Comparison of ENCODE assay signal across 8 cellular contexts in the genomic region with DNA sequence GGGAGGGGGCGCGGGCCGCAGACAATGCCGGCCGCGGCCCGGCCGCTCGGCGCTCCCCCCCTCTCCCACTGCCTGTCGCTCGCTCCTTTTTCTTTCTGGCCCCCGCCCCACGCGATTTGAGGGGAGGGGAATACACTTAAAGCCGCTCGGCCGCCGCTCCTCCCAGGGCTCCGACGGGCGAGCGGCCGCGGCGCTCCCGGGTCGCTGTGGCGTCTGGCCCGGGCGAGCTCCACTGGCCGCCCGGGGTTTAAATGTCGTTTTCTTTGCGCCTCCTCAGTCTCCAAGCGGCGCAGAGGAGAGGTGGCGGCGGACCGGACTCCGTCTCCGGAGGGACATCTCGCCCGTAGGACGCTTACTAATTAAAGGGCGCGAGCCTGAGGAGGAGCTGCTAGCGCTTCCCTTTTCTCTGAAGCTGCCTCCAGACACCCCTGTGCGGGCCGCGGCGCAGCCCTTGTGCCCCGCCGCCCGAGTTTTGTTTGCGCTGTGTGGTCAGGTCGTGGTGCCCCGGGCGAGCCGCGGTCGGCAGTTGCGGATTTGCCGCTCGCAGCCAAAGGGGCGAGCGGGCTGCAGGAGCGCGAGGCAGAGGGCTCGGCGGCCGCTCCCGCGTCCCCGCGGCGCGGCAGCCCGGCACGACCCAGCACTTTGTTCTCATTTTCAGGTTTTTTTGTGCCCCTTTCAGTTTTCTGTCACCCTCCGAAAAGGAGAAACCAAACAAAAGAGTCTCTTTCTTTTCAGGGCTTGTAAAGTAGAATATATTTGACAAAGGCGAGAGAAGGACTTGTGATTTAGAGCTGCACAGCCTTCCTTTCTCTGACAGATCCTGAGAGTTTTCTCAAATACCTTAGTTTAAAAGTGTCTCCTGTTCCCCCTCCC. TPM values are rescaled to one million over a fixed set of nuclear protein-coding genes. Genes with fewer than 3 reads are reported as not detected.
DNase-seq lines count a peak whose midpoint lies in the region; ATAC-seq and TF ChIP-seq lines count a peak whose summit lies in the region.

No MANE protein-coding gene starts in this region.

- H3K4me3 ChIP-seq in GM08714 (ENCODE audit: low read length) (peak overlapping the region; percentile 95), NB4 (ENCODE audit: low read depth, low read length) (peak overlapping the region; percentile 57), esophagus squamous epithelium (peak overlapping the region; percentile 94 to 99 (median 98)), uterus (peak overlapping the region; percentile 65 to 97)

- H3K27ac ChIP-seq in esophagus squamous epithelium (peak overlapping the region; percentile 94 to 98 (median 97)), uterus (peak overlapping the region; percentile 80 to 90)

- intact Hi-C loops in esophagus squamous epithelium (cut with DNase I) (loop anchor here (5.0 to 10.0 kb wide), 2 partner anchors 81 to 171 kb away; a partner anchor contains a TSS), uterus (cut with DNase I; ENCODE audit: low total_unique reads) (no loop called here)

- no peaks in the 10 kb centered on the region for H3K9me3 Mint-ChIP-seq in naive B cell

- peaks cover 0 to 3% (median 0%) of the 10 kb centered on the region in 3 donors for H3K27me3 Mint-ChIP-seq in naive B cell

- peaks cover 5 to 11% of the 10 kb centered on the region in 2 donors for H3K36me3 Mint-ChIP-seq in naive B cell

- H3K27me3 ChIP-seq in esophagus squamous epithelium (no peaks in the 10 kb centered on the region), uterus (no peaks in the 10 kb centered on the region)

- peak overlapping the region; percentile 81 to 94 (median 88) for H3K27ac Mint-ChIP-seq in naive B cell

- TF ChIP-seq POLR2A in NB4 (IDR thresholded peaks at IDR 0.05; ENCODE audit: extremely low read depth, insufficient read length): no peak
- TF ChIP-seq POLR2A in esophagus squamous epithelium (IDR thresholded peaks at IDR 0.05): no peak
- no peak for TF ChIP-seq POLR2A in uterus (IDR thresholded peaks at IDR 0.05)

- ATAC-seq in naive B cell (ENCODE audit: low read depth in 2 of 2): peak in 1 of 2 donors; percentile 6

- DNase-seq in NB4 (ENCODE audit: low read depth) (peak; percentile 82), esophagus squamous epithelium (lab: John Stamatoyannopoulos, UW) (no peak), naive B cell (peak; percentile 53), uterus (peak; percentile 30 to 37), NCI-H1048 (lab: John Stamatoyannopoulos, UW) (no peak), NCI-H187 (lab: John Stamatoyannopoulos, UW) (no peak)
- DNase-seq in activated CD8-positive, alpha-beta memory T cell treated with anti-CD3 and anti-CD28 coated beads, Interleukin-2, amount 50 U/mL, for 48 hours: peak; percentile 63

- H3K9me3 ChIP-seq in esophagus squamous epithelium: no peaks in the 10 kb centered on the region
- no peaks in the 10 kb centered on the region for H3K9me3 ChIP-seq in uterus

- peak overlapping the region; percentile 84 to 95 (median 93) for H3K4me3 Mint-ChIP-seq in naive B cell

- H3K4me1 Mint-ChIP-seq in naive B cell: peaks cover 42 to 55% (median 47%) of the 10 kb centered on the region in 3 donors

- H3K4me1 ChIP-seq in esophagus squamous epithelium: peaks cover 19 to 52% (median 28%) of the 10 kb centered on the region in 3 donors
- H3K4me1 ChIP-seq in uterus: peaks cover 0 to 10% of the 10 kb centered on the region in 2 donors

- TF ChIP-seq CTCF in NB4 (IDR thresholded peaks at IDR 0.05; ENCODE audit: low read depth, low read length) (no peak), esophagus squamous epithelium (IDR thresholded peaks at IDR 0.05) (no peak), uterus (IDR thresholded peaks at IDR 0.05) (no peak)

- 1% methylated on average over 17 to 18 of the region's 82 CpGs for WGBS in esophagus squamous epithelium, 2 donors

- no peaks in the 10 kb centered on the region for H3K36me3 ChIP-seq in esophagus squamous epithelium
- no peaks in the 10 kb centered on the region for H3K36me3 ChIP-seq in uterus

RNA-seq across cellular contexts. Expression of a gene that starts 1.5 kb away (rescaled TPM):
- 10 to 100 TPM in 2 of 4 donors, 1 to 10 TPM in 2; 6.4 to 12.4 (median 8.8) TPM for total RNA-seq in esophagus squamous epithelium
- 1 to 10 TPM in 5 of 6 donors, under 1 TPM in 1; 0.65 to 1.5 (median 1.4) TPM for polyA plus RNA-seq in naive B cell (ENCODE audit: low read depth in 6 of 6)
- 10 to 100 TPM in 3 of 4 donors, 1 to 10 TPM in 1; 4.1 to 14.8 (median 11.1) TPM for total RNA-seq in uterus

Comparison
In these comparisons a context has a peak if more than half of its experiments do, and no peak if none do; other contexts are left out.
1. DNase-seq: peak in NB4 (single experiment), activated CD8-positive, alpha-beta memory T cell treated with anti-CD3 and anti-CD28 coated beads, Interleukin-2, amount 50 U/mL, for 48 hours (single experiment), naive B cell (single experiment) and uterus (2 of 2); none in esophagus squamous epithelium (single experiment), NCI-H1048 (single experiment) and NCI-H187 (0 of 2).
2. Peak in every context shown above with its lines, with median percentiles within 50 percentile points of each other: H3K4me3 ChIP-seq.